8 cellular contexts compared by ENCODE assay signal in genomic region chr7:65037740-65038678, GRCh38. TPM values are rescaled to one million over a fixed set of nuclear protein-coding genes. Genes with fewer than 3 reads are reported as not detected.
DNase-seq lines count a peak whose midpoint lies in the region; ATAC-seq and TF ChIP-seq lines count a peak whose summit lies in the region.

No MANE protein-coding gene starts in this region.

- H4K20me1 ChIP-seq in HCT116 (ENCODE audit: insufficient read depth) (no peaks in the 10 kb centered on the region), MM.1S (ENCODE audit: insufficient read depth, low read length) (no peaks in the 10 kb centered on the region)

- peak; percentile 43 for DNase-seq in GM04503 (ENCODE audit: low read depth)
- peak; percentile 82 for DNase-seq in HCT116 (ENCODE audit: low read depth, low spot score)
- DNase-seq in MM.1S, result peak; percentile 94
- peak; percentile 9 for DNase-seq in SIG-M5 (lab: John Stamatoyannopoulos, UW)
- DNase-seq in activated gamma-delta T cell treated with anti-CD3 and anti-CD28 coated beads, Interleukin-2, amount 50 U/mL, for 16 hours (ENCODE audit: low read depth), result peak; percentile 93
- DNase-seq in foreskin melanocyte, result peak; percentile 72
- peak; percentile 96 for DNase-seq in occipital lobe (lab: John Stamatoyannopoulos, UW)
- peak; percentile 94 for DNase-seq in suprapubic skin (ENCODE audit: low spot score in 2 of 2)

- RAD21 ChIA-PET in HCT116 (lab: Charles Lee; ENCODE audit: low non-redundant PET in 1 of 2, low total read pairs in 2 of 2, uncharacterized antibody in 2 of 2, unreplicated experiment in 2 of 2), result interaction anchor here in 1 of 2 experiments (0.6 kb wide), 2 partner anchors 269 to 439 kb away, joined by 3 to 4 read pairs; no protein-coding TSS in a partner anchor

- H3K9me3 ChIP-seq in HCT116 (ENCODE audit: control insufficient read depth in 1 of 2, insufficient read depth in 1 of 2, low read depth in 1 of 2, low read length in 2 of 2) (no peaks in the 10 kb centered on the region), MM.1S (replicated peaks; ENCODE audit: insufficient read depth, low read length) (no peaks in the 10 kb centered on the region), suprapubic skin (no peaks in the 10 kb centered on the region)

- peak; percentile 89 for ATAC-seq in HCT116

- intact Hi-C loops in HCT116 (cut with micrococcal nuclease), result no loop called here

- H3K4me3 ChIP-seq in HCT116 (replicated peaks in 1 of 2; ENCODE audit: low read depth in 1 of 2, low read length in 2 of 2), result peak overlapping the region; percentile 58 to 71
- peak overlapping the region; percentile 67 for H3K4me3 ChIP-seq in MM.1S (ENCODE audit: low read length)
- peak overlapping the region; percentile 75 for H3K4me3 ChIP-seq in suprapubic skin

- H3K9me2 ChIP-seq in HCT116 (ENCODE audit: insufficient read depth), result no peaks in the 10 kb centered on the region
- H3K9me2 ChIP-seq in MM.1S (replicated peaks; ENCODE audit: insufficient read depth, low read length), result no peaks in the 10 kb centered on the region

- peaks cover 11% of the 10 kb centered on the region for H3F3A ChIP-seq in MM.1S (ENCODE audit: insufficient read depth, low read length)

- POLR2A ChIA-PET in HCT116 (lab: Charles Lee), result interaction anchor here (0.6 to 1.2 kb wide), 2 partner anchors 12 to 16 kb away, joined by 3 to 4 read pairs; no protein-coding TSS in a partner anchor

- H3K36me3 ChIP-seq in HCT116 (ENCODE audit: control insufficient read depth in 1 of 2, insufficient read depth in 2 of 2, low read length in 2 of 2), result no peaks in the 10 kb centered on the region
- H3K36me3 ChIP-seq in MM.1S (replicated peaks; ENCODE audit: insufficient read depth, low read length), result no peaks in the 10 kb centered on the region
- H3K36me3 ChIP-seq in suprapubic skin, result no peaks in the 10 kb centered on the region

- no peaks in the 10 kb centered on the region for H3K27me3 ChIP-seq in HCT116 (ENCODE audit: insufficient read depth, low read length)
- no peaks in the 10 kb centered on the region for H3K27me3 ChIP-seq in MM.1S (replicated peaks; ENCODE audit: insufficient read depth, low read length)
- no peaks in the 10 kb centered on the region for H3K27me3 ChIP-seq in suprapubic skin

- no TSS peak for BruUV-seq in HCT116 (replicated peaks; lab: Mats Ljungman, UMichigan)

- H3K79me2 ChIP-seq in HCT116 (ENCODE audit: insufficient read depth, low read length) (peaks cover 22% of the 10 kb centered on the region), MM.1S (ENCODE audit: low read length) (peaks cover 26% of the 10 kb centered on the region)

- no peak for TF ChIP-seq RAD21 in HCT116 (IDR thresholded peaks at IDR 0.05; ENCODE audit: low read depth)

- peak overlapping the region; percentile 53 for H3K4me2 ChIP-seq in HCT116 (ENCODE audit: low read length)
- 0 out of 2 replicates have a peak overlapping the region, but pooled peaks have one; percentile 18 for H3K4me2 ChIP-seq in MM.1S (ENCODE audit: low read depth, low read length)

- TF ChIP-seq POLR2A in HCT116 (IDR thresholded peaks at IDR 0.05; ENCODE audit: borderline replicate concordance, extremely low read depth, insufficient read depth, insufficient read length) (no peak), suprapubic skin (IDR thresholded peaks at IDR 0.05) (no peak)

- no peak overlapping the region for H2AFZ ChIP-seq in HCT116 (ENCODE audit: low read depth, low read length, poor library complexity, severe bottlenecking)
- H2AFZ ChIP-seq in MM.1S (ENCODE audit: low read length), result 0 out of 2 replicates have a peak overlapping the region, but pooled peaks have one; percentile 56

- TF ChIP-seq CTCF in HCT116 (IDR thresholded peaks at IDR 0.05 in 2 of 3, conservative IDR thresholded peaks at IDR 0.05 in 1 of 3; ENCODE audit: borderline replicate concordance in 1 of 3, insufficient read depth in 1 of 3, low read depth in 2 of 3, low read length in 2 of 3) (no peak), MM.1S (IDR thresholded peaks at IDR 0.05; ENCODE audit: low read length) (peak; percentile 11; the same call in 1 of the 2 replicates), suprapubic skin (IDR thresholded peaks at IDR 0.05) (no peak)

- WGBS in suprapubic skin, result 25% methylated on average over 5 of the region's 92 CpGs

- CTCF ChIA-PET in HCT116 (lab: Charles Lee), result interaction anchor here (0.6 kb wide), 1 partner anchor 21 kb away, joined by 4 read pairs; no protein-coding TSS in a partner anchor

- peak overlapping the region; percentile 77 for H3K9ac ChIP-seq in HCT116 (ENCODE audit: low read length)
- peak overlapping the region; percentile 74 for H3K9ac ChIP-seq in MM.1S (ENCODE audit: low read length)

- H3K27ac ChIP-seq in HCT116 (ENCODE audit: low read depth, low read length), result peak overlapping the region; percentile 75
- H3K27ac ChIP-seq in MM.1S (ENCODE audit: low read length), result peak overlapping the region; percentile 53; the same call in 1 of the 2 replicates
- H3K27ac ChIP-seq in suprapubic skin, result peak overlapping the region; percentile 93

- H3K4me1 ChIP-seq in HCT116 (ENCODE audit: control insufficient read depth in 1 of 2, insufficient read depth in 2 of 2, low read length in 2 of 2), result peaks cover 2 to 18% of the 10 kb centered on the region in 2 experiments; a peak in 3 of 4 replicates
- peaks cover 6% of the 10 kb centered on the region; the same call in 1 of the 2 replicates for H3K4me1 ChIP-seq in MM.1S (ENCODE audit: low read length)
- H3K4me1 ChIP-seq in suprapubic skin, result peaks cover 18% of the 10 kb centered on the region

- no peak for TF ChIP-seq EP300 in suprapubic skin (IDR thresholded peaks at IDR 0.05)

TF ChIP-seq in HCT116, 20 proteins besides CTCF, POLR2A, EP300 and RAD21:
- no peak for TF ChIP-seq ATF3 (IDR thresholded peaks at IDR 0.05)
- TF ChIP-seq EGR1 (IDR thresholded peaks at IDR 0.05; ENCODE audit: low read depth), result peak; percentile 39; the same call in 1 of the 2 replicates

RNA-seq across cellular contexts. Expression of gene ERV3-1, which starts 31.5 kb away (rescaled TPM):
- total RNA-seq in HCT116 (2021; ENCODE audit: unreplicated experiment) (7.2 TPM), occipital lobe (26.7 TPM), suprapubic skin (10 to 100 TPM; 11.3 to 45.1 (median 33.4) TPM)
- polyA plus RNA-seq in HCT116 (2012), result 5.0 and 6.4 TPM in 2 replicates

RNA-seq across cellular contexts. Expression of gene ZNF117, which starts 47.2 kb away (rescaled TPM):
- total RNA-seq in HCT116 (2021; ENCODE audit: unreplicated experiment) (2.5 TPM), occipital lobe (58.6 TPM), suprapubic skin (10 to 100 TPM in 2 of 4 donors, 1 to 10 TPM in 2; 5.3 to 18.2 (median 11.8) TPM)
- polyA plus RNA-seq in HCT116 (2012), result 0.49 and 0.60 TPM in 2 replicates

Comparison
In these comparisons a context has a peak if more than half of its experiments do, and no peak if none do; other contexts are left out.
1. Peak in every context shown above with its lines: DNase-seq, ATAC-seq, H3K4me3 ChIP-seq and H3K27ac ChIP-seq.
2. DNase-seq: peak in every context shown above with its lines; median percentile 96 in occipital lobe; 94 in MM.1S; 94 in suprapubic skin; 93 in activated gamma-delta T cell treated with anti-CD3 and anti-CD28 coated beads, Interleukin-2, amount 50 U/mL, for 16 hours; 82 in HCT116; 72 in foreskin melanocyte; 43 in GM04503; 9 in SIG-M5.